Comparison of ENCODE assay signal across 8 cellular contexts in genomic region chr11:67288198-67288451, GRCh38. TPM values are rescaled to one million over a fixed set of nuclear protein-coding genes. Genes with fewer than 3 reads are reported as not detected.
DNase-seq lines count a peak whose midpoint lies in the region; ATAC-seq and TF ChIP-seq lines count a peak whose summit lies in the region.

No MANE protein-coding gene starts in this region.

- peak overlapping the region; percentile 92 for H4K8ac ChIP-seq in trophoblast cell (ENCODE audit: low read depth, low read length)

- H3K4ac ChIP-seq in trophoblast cell (ENCODE audit: low read depth, low read length): no peak overlapping the region

- no peaks in the 10 kb centered on the region for H3F3A ChIP-seq in OCI-LY1 (ENCODE audit: insufficient read depth, low read length)

- ATAC-seq in GM21529 (IDR thresholded peaks at IDR 0.05; ENCODE audit: unreplicated experiment): no peak
- ATAC-seq in HG03442 (IDR thresholded peaks at IDR 0.05; ENCODE audit: unreplicated experiment): no peak

- H2BK12ac ChIP-seq in trophoblast cell (ENCODE audit: low read length): no peak overlapping the region

- H3K9ac ChIP-seq in OCI-LY1 (ENCODE audit: low read length): peak overlapping the region; percentile 98
- H3K9ac ChIP-seq in trophoblast cell (ENCODE audit: low read length): peak overlapping the region; percentile 73

- H3K23ac ChIP-seq in trophoblast cell (ENCODE audit: low read length): peak overlapping the region; percentile 17

- H3K9me3 ChIP-seq in OCI-LY1 (ENCODE audit: low read length) (no peaks in the 10 kb centered on the region), trophoblast cell (ENCODE audit: insufficient read depth, low read depth, low read length) (peaks cover 3% of the 10 kb centered on the region)

- peaks cover 68% of the 10 kb centered on the region for H3K36me3 ChIP-seq in OCI-LY1 (ENCODE audit: insufficient read depth, low read length)
- H3K36me3 ChIP-seq in trophoblast cell (ENCODE audit: control insufficient read depth in 1 of 2, insufficient read depth in 2 of 2, low read length in 2 of 2): peaks cover 59 to 61% of the 10 kb centered on the region in 2 experiments

- H3K9me2 ChIP-seq in OCI-LY1 (ENCODE audit: low read depth, low read length): no peaks in the 10 kb centered on the region

- H3K79me1 ChIP-seq in trophoblast cell (ENCODE audit: low read length): peaks cover 13% of the 10 kb centered on the region

- TF ChIP-seq CTCF in OCI-LY1 (IDR thresholded peaks at IDR 0.05; ENCODE audit: low read length): no peak
- TF ChIP-seq CTCF in epithelial cell of esophagus (IDR thresholded peaks at IDR 0.05; ENCODE audit: insufficient read depth, low read depth, low read length, missing control alignments): no peak

- peak overlapping the region; percentile 79 for H2BK5ac ChIP-seq in trophoblast cell (ENCODE audit: low read depth, low read length, poor library complexity)

- peak overlapping the region; percentile 4 for H2AK5ac ChIP-seq in trophoblast cell (ENCODE audit: low read length)

- H3K14ac ChIP-seq in trophoblast cell (ENCODE audit: low read length): peak overlapping the region; percentile 91

- H4K20me1 ChIP-seq in OCI-LY1 (ENCODE audit: insufficient read depth, low read length): no peaks in the 10 kb centered on the region

- H4K12ac ChIP-seq in trophoblast cell (ENCODE audit: low read depth, low read length): peak overlapping the region; percentile 96

- H3K4me1 ChIP-seq in OCI-LY1 (ENCODE audit: insufficient read depth, low read length, severe bottlenecking) (peaks cover 34% of the 10 kb centered on the region), trophoblast cell (ENCODE audit: control insufficient read depth in 1 of 2, insufficient read depth in 2 of 2, low read length in 2 of 2) (peaks cover 13 to 17% of the 10 kb centered on the region in 2 experiments)

- peak overlapping the region; percentile 78 for H4K91ac ChIP-seq in trophoblast cell (ENCODE audit: low read depth, low read length)

- WGBS in trophoblast cell (ENCODE audit: extremely low coverage, insufficient coverage, insufficient read length): no CpG with 5 or more reads among the region's 4 CpGs

- peak overlapping the region; percentile 13 for H3K18ac ChIP-seq in trophoblast cell (ENCODE audit: low read length)

- H3K27me3 ChIP-seq in OCI-LY1 (ENCODE audit: insufficient read depth, low read length) (no peaks in the 10 kb centered on the region), trophoblast cell (ENCODE audit: insufficient read depth, low read length) (no peaks in the 10 kb centered on the region)

- H3K4me2 ChIP-seq in OCI-LY1 (ENCODE audit: low read length): peak overlapping the region; percentile 75
- H3K4me2 ChIP-seq in trophoblast cell (ENCODE audit: low read length): peak overlapping the region; percentile 98

- H3K4me3 ChIP-seq in OCI-LY1 (ENCODE audit: low read depth, low read length, poor library complexity, severe bottlenecking) (peak overlapping the region; percentile 85), epithelial cell of esophagus (ENCODE audit: low read length) (peak overlapping the region; percentile 66), trophoblast cell (ENCODE audit: low read depth, low read length) (peak overlapping the region; percentile 37)

- H3K27ac ChIP-seq in OCI-LY1 (ENCODE audit: low read depth, low read length, poor library complexity, severe bottlenecking) (peak overlapping the region; percentile 96), trophoblast cell (ENCODE audit: low read depth, low read length) (peak overlapping the region; percentile 91)

- no peak overlapping the region for H2AFZ ChIP-seq in OCI-LY1 (ENCODE audit: low read length)
- H2AFZ ChIP-seq in trophoblast cell (ENCODE audit: insufficient read depth, low read length, poor library complexity): peak overlapping the region; percentile 68

- DNase-seq in GF-D8 (lab: John Stamatoyannopoulos, UW): peak; percentile 96
- DNase-seq in epithelial cell of esophagus (ENCODE audit: low read depth): no peak
- no peak for DNase-seq in trophoblast cell
- no peak for DNase-seq in cerebellar nuclear complex (lab: John Stamatoyannopoulos, UW)
- DNase-seq in RPMI8226: no peak

- H3K79me2 ChIP-seq in OCI-LY1 (ENCODE audit: insufficient read depth, low read length) (no peaks in the 10 kb centered on the region), trophoblast cell (ENCODE audit: control insufficient read depth, insufficient read depth, low read length, poor library complexity) (peaks cover 10% of the 10 kb centered on the region)

- peak overlapping the region; percentile 15 for H2BK120ac ChIP-seq in trophoblast cell (ENCODE audit: insufficient read depth, low read length, poor library complexity)

RNA-seq across cellular contexts. Expression of gene ANKRD13D, which starts 1.0 kb away (rescaled TPM):
- 20.5 and 20.9 TPM in 2 replicates for polyA plus RNA-seq in trophoblast cell (2013)

RNA-seq across cellular contexts. Expression of gene SSH3, which starts 15.2 kb away (rescaled TPM):
- polyA plus RNA-seq in trophoblast cell (2013): 85.6 and 93.4 TPM in 2 replicates

RNA-seq across cellular contexts. Expression of gene GRK2, which starts 21.9 kb away (rescaled TPM):
- 22.3 and 22.9 TPM in 2 replicates for polyA plus RNA-seq in trophoblast cell (2013)
